ENCODE assay signal across 1 cellular context in genomic region chr17:83069931-83070374, GRCh38.
TF ChIP-seq lines count a peak whose summit lies in the region.

No MANE protein-coding gene starts in this region.

TF ChIP-seq in GM23338, 12 proteins besides CTCF, POLR2A, EP300 and RAD21 (continued from another document):
- TF ChIP-seq, protein P1, sequence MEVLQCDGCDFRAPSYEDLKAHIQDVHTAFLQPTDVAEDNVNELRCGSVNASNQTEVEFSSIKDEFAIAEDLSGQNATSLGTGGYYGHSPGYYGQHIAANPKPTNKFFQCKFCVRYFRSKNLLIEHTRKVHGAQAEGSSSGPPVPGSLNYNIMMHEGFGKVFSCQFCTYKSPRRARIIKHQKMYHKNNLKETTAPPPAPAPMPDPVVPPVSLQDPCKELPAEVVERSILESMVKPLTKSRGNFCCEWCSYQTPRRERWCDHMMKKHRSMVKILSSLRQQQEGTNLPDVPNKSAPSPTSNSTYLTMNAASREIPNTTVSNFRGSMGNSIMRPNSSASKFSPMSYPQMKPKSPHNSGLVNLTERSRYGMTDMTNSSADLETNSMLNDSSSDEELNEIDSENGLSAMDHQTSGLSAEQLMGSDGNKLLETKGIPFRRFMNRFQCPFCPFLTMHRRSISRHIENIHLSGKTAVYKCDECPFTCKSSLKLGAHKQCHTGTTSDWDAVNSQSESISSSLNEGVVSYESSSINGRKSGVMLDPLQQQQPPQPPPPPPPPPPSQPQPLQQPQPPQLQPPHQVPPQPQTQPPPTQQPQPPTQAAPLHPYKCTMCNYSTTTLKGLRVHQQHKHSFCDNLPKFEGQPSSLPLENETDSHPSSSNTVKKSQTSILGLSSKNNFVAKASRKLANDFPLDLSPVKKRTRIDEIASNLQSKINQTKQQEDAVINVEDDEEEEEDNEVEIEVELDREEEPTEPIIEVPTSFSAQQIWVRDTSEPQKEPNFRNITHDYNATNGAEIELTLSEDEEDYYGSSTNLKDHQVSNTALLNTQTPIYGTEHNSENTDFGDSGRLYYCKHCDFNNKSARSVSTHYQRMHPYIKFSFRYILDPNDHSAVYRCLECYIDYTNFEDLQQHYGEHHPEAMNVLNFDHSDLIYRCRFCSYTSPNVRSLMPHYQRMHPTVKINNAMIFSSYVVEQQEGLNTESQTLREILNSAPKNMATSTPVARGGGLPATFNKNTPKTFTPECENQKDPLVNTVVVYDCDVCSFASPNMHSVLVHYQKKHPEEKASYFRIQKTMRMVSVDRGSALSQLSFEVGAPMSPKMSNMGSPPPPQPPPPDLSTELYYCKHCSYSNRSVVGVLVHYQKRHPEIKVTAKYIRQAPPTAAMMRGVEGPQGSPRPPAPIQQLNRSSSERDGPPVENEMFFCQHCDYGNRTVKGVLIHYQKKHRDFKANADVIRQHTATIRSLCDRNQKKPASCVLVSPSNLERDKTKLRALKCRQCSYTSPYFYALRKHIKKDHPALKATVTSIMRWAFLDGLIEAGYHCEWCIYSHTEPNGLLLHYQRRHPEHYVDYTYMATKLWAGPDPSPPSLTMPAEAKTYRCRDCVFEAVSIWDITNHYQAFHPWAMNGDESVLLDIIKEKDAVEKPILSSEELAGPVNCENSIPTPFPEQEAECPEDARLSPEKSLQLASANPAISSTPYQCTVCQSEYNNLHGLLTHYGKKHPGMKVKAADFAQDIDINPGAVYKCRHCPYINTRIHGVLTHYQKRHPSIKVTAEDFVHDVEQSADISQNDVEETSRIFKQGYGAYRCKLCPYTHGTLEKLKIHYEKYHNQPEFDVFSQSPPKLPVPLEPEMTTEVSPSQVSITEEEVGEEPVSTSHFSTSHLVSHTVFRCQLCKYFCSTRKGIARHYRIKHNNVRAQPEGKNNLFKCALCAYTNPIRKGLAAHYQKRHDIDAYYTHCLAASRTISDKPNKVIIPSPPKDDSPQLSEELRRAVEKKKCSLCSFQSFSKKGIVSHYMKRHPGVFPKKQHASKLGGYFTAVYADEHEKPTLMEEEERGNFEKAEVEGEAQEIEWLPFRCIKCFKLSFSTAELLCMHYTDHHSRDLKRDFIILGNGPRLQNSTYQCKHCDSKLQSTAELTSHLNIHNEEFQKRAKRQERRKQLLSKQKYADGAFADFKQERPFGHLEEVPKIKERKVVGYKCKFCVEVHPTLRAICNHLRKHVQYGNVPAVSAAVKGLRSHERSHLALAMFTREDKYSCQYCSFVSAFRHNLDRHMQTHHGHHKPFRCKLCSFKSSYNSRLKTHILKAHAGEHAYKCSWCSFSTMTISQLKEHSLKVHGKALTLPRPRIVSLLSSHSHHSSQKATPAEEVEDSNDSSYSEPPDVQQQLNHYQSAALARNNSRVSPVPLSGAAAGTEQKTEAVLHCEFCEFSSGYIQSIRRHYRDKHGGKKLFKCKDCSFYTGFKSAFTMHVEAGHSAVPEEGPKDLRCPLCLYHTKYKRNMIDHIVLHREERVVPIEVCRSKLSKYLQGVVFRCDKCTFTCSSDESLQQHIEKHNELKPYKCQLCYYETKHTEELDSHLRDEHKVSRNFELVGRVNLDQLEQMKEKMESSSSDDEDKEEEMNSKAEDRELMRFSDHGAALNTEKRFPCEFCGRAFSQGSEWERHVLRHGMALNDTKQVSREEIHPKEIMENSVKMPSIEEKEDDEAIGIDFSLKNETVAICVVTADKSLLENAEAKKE (CRISPR knock-in tag; IDR thresholded peaks at IDR 0.05): no peak
- TF ChIP-seq CREB1 (CRISPR knock-in tag; IDR thresholded peaks at IDR 0.05; ENCODE audit: low read depth): no peak
- TF ChIP-seq, protein P2, sequence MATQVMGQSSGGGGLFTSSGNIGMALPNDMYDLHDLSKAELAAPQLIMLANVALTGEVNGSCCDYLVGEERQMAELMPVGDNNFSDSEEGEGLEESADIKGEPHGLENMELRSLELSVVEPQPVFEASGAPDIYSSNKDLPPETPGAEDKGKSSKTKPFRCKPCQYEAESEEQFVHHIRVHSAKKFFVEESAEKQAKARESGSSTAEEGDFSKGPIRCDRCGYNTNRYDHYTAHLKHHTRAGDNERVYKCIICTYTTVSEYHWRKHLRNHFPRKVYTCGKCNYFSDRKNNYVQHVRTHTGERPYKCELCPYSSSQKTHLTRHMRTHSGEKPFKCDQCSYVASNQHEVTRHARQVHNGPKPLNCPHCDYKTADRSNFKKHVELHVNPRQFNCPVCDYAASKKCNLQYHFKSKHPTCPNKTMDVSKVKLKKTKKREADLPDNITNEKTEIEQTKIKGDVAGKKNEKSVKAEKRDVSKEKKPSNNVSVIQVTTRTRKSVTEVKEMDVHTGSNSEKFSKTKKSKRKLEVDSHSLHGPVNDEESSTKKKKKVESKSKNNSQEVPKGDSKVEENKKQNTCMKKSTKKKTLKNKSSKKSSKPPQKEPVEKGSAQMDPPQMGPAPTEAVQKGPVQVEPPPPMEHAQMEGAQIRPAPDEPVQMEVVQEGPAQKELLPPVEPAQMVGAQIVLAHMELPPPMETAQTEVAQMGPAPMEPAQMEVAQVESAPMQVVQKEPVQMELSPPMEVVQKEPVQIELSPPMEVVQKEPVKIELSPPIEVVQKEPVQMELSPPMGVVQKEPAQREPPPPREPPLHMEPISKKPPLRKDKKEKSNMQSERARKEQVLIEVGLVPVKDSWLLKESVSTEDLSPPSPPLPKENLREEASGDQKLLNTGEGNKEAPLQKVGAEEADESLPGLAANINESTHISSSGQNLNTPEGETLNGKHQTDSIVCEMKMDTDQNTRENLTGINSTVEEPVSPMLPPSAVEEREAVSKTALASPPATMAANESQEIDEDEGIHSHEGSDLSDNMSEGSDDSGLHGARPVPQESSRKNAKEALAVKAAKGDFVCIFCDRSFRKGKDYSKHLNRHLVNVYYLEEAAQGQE (IDR thresholded peaks at IDR 0.05; ENCODE audit: unreplicated experiment): no peak
- no peak for TF ChIP-seq EZH2 (IDR thresholded peaks at IDR 0.05; ENCODE audit: low read depth, unreplicated experiment)
- no peak for TF ChIP-seq POLR2AphosphoS5 (IDR thresholded peaks at IDR 0.05; ENCODE audit: low read depth)
- TF ChIP-seq ZNF114 (CRISPR knock-in tag; IDR thresholded peaks at IDR 0.05): no peak
- TF ChIP-seq ZNF331 (CRISPR knock-in tag; IDR thresholded peaks at IDR 0.05; ENCODE audit: low read depth): no peak
- no peak for TF ChIP-seq EZH2phosphoT487 (IDR thresholded peaks at IDR 0.05; ENCODE audit: unreplicated experiment)
- no peak for TF ChIP-seq JUNB (IDR thresholded peaks at IDR 0.05; ENCODE audit: unreplicated experiment)
